8 cellular contexts compared by ENCODE assay signal in genomic region chr11:66317766-66318575, GRCh38. TPM values are rescaled to one million over a fixed set of nuclear protein-coding genes. Genes with fewer than 3 reads are reported as not detected.
DNase-seq lines count a peak whose midpoint lies in the region; ATAC-seq, FAIRE-seq and TF ChIP-seq lines count a peak whose summit lies in the region.

No MANE protein-coding gene starts in this region.

- intact Hi-C loops in activated CD4-positive, alpha-beta T cell treated with anti-CD3 and anti-CD28 coated beads for 36 hours (cut with DNase I, micrococcal nuclease): no loop called here

- peak; percentile 77 for ATAC-seq in activated CD4-positive, alpha-beta T cell treated with anti-CD3 and anti-CD28 coated beads for 36 hours
- ATAC-seq in T-helper 17 cell (peak; percentile 79), naive B cell (ENCODE audit: low read depth in 2 of 2) (peak; percentile 85 to 87), HG03175 (IDR thresholded peaks at IDR 0.05; ENCODE audit: unreplicated experiment) (no peak), GM18909 (IDR thresholded peaks at IDR 0.05; ENCODE audit: poor library complexity, unreplicated experiment) (no peak)

- no peaks in the 10 kb centered on the region for H3K27me3 Mint-ChIP-seq in activated CD4-positive, alpha-beta T cell treated with anti-CD3 and anti-CD28 coated beads for 36 hours
- no peaks in the 10 kb centered on the region for H3K27me3 Mint-ChIP-seq in T-helper 17 cell
- peaks cover 0 to 5% (median 0%) of the 10 kb centered on the region in 3 donors for H3K27me3 Mint-ChIP-seq in naive B cell

- peaks cover 2% of the 10 kb centered on the region for H3K9me3 Mint-ChIP-seq in activated CD4-positive, alpha-beta T cell treated with anti-CD3 and anti-CD28 coated beads for 36 hours (ENCODE audit: low read depth)
- H3K9me3 Mint-ChIP-seq in naive B cell: peaks cover 0 to 5% (median 0%) of the 10 kb centered on the region in 7 donors

- H3K27ac Mint-ChIP-seq in activated CD4-positive, alpha-beta T cell treated with anti-CD3 and anti-CD28 coated beads for 36 hours: peak overlapping the region; percentile 92
- H3K27ac Mint-ChIP-seq in T-helper 17 cell: no peak overlapping the region
- H3K27ac Mint-ChIP-seq in naive B cell: peak overlapping the region; percentile 93 to 98 (median 98)

- DNase-seq in activated CD4-positive, alpha-beta T cell treated with anti-CD3 and anti-CD28 coated beads for 36 hours: peak; percentile 70
- no peak for DNase-seq in activated CD4-positive, alpha-beta T cell treated with anti-CD3 and anti-CD28 coated beads, Interleukin-2, amount 50 U/mL, for 4 hours
- no peak for DNase-seq in T-helper 17 cell
- DNase-seq in effector CD8-positive, alpha-beta T cell (lab: John Stamatoyannopoulos, UW): peak; percentile 81
- DNase-seq in naive B cell: peak; percentile 77
- DNase-seq in GM12892 (ENCODE audit: insufficient read length): no peak

- peaks cover 54% of the 10 kb centered on the region for H3K4me1 Mint-ChIP-seq in activated CD4-positive, alpha-beta T cell treated with anti-CD3 and anti-CD28 coated beads for 36 hours
- peaks cover 15% of the 10 kb centered on the region for H3K4me1 Mint-ChIP-seq in T-helper 17 cell
- peaks cover 39 to 53% (median 48%) of the 10 kb centered on the region in 3 donors for H3K4me1 Mint-ChIP-seq in naive B cell

- no peak for FAIRE-seq in GM12892 (lab: Jason Lieb, UNC)

- H3K36me3 Mint-ChIP-seq in activated CD4-positive, alpha-beta T cell treated with anti-CD3 and anti-CD28 coated beads for 36 hours (ENCODE audit: low read depth): no peaks in the 10 kb centered on the region
- H3K36me3 Mint-ChIP-seq in T-helper 17 cell (ENCODE audit: low read depth): no peaks in the 10 kb centered on the region
- H3K36me3 Mint-ChIP-seq in naive B cell: no peaks in the 10 kb centered on the region

- CTCF ChIA-PET in activated CD4-positive, alpha-beta T cell treated with anti-CD3 and anti-CD28 coated beads for 36 hours (lab: Charles Lee): interaction anchor here (0.7 to 1.6 kb wide), 4 partner anchors 11 to 184 kb away, joined by 3 to 6 read pairs (median 4); no protein-coding TSS in a partner anchor

- peak overlapping the region; percentile 47 for H3K4me3 Mint-ChIP-seq in activated CD4-positive, alpha-beta T cell treated with anti-CD3 and anti-CD28 coated beads for 36 hours
- H3K4me3 Mint-ChIP-seq in T-helper 17 cell: peak overlapping the region; percentile 45
- H3K4me3 Mint-ChIP-seq in naive B cell: peak overlapping the region; percentile 62 to 92 (median 86)

- H3K9me3 ChIP-seq in T-helper 17 cell (ENCODE audit: control insufficient read depth, low read length, poor library complexity, severe bottlenecking): no peaks in the 10 kb centered on the region

- TF ChIP-seq POLR2A in GM12892 (IDR thresholded peaks at IDR 0.05; ENCODE audit: low read depth, low read length): no peak

- POLR2A ChIA-PET in activated CD4-positive, alpha-beta T cell treated with anti-CD3 and anti-CD28 coated beads for 36 hours (lab: Charles Lee): no interaction called here

RNA-seq across cellular contexts. Expression of gene CD248, which starts 1.1 kb away (rescaled TPM):
- under 1 TPM; 0.23 to 0.26 TPM for total RNA-seq in activated CD4-positive, alpha-beta T cell treated with anti-CD3 and anti-CD28 coated beads for 36 hours
- total RNA-seq in T-helper 17 cell: not detected
- under 1 TPM in 5 of 6 donors, not detected in 1; 0.09 to 0.39 (median 0.24) TPM for polyA plus RNA-seq in naive B cell (ENCODE audit: low read depth in 6 of 6)
- polyA plus RNA-seq in GM12892 (2012; ENCODE audit: missing spikeins): not detected

RNA-seq across cellular contexts. Expression of gene RIN1, which starts 18.3 kb away (rescaled TPM):
- 1 to 10 TPM; 1.5 to 1.6 TPM for total RNA-seq in activated CD4-positive, alpha-beta T cell treated with anti-CD3 and anti-CD28 coated beads for 36 hours
- total RNA-seq in T-helper 17 cell: 1 to 10 TPM; 1.9 to 3.4 TPM
- 1 to 10 TPM in 1 of 6 donors, under 1 TPM in 2, not detected in 3; 0.11 to 3.1 (median 0.51) TPM for polyA plus RNA-seq in naive B cell (ENCODE audit: low read depth in 6 of 6)
- not detected for polyA plus RNA-seq in GM12892 (2012; ENCODE audit: missing spikeins)

RNA-seq across cellular contexts. Expression of gene TMEM151A, which starts 26.3 kb away (rescaled TPM):
- not detected for total RNA-seq in activated CD4-positive, alpha-beta T cell treated with anti-CD3 and anti-CD28 coated beads for 36 hours
- under 1 TPM; 0.16 to 0.32 TPM for total RNA-seq in T-helper 17 cell
- not detected for polyA plus RNA-seq in naive B cell (ENCODE audit: low read depth in 6 of 6)
- not detected for polyA plus RNA-seq in GM12892 (2012; ENCODE audit: missing spikeins)

RNA-seq across cellular contexts. Expression of gene BRMS1, which starts 26.9 kb away (rescaled TPM):
- total RNA-seq in activated CD4-positive, alpha-beta T cell treated with anti-CD3 and anti-CD28 coated beads for 36 hours: 10 to 100 TPM; 29.2 to 30.2 TPM
- 10 to 100 TPM; 44.3 to 53.9 TPM for total RNA-seq in T-helper 17 cell
- 10 to 100 TPM; 56.2 to 81.6 (median 73.0) TPM for polyA plus RNA-seq in naive B cell (ENCODE audit: low read depth in 6 of 6)
- polyA plus RNA-seq in GM12892 (2012; ENCODE audit: missing spikeins): 24.6 TPM

RNA-seq across cellular contexts. Expression of gene YIF1A, which starts 29.0 kb away (rescaled TPM):
- 10 to 100 TPM; 47.5 to 49.8 TPM for total RNA-seq in activated CD4-positive, alpha-beta T cell treated with anti-CD3 and anti-CD28 coated beads for 36 hours
- 10 to 100 TPM; 32.6 to 35.1 TPM for total RNA-seq in T-helper 17 cell
- 10 to 100 TPM; 57.1 to 82.1 (median 66.0) TPM for polyA plus RNA-seq in naive B cell (ENCODE audit: low read depth in 6 of 6)
- 25.8 TPM for polyA plus RNA-seq in GM12892 (2012; ENCODE audit: missing spikeins)

Comparison
In these comparisons a context has a peak if more than half of its experiments do, and no peak if none do; other contexts are left out.
1. DNase-seq: peak in activated CD4-positive, alpha-beta T cell treated with anti-CD3 and anti-CD28 coated beads for 36 hours (single experiment), effector CD8-positive, alpha-beta T cell (single experiment) and naive B cell (single experiment); none in activated CD4-positive, alpha-beta T cell treated with anti-CD3 and anti-CD28 coated beads, Interleukin-2, amount 50 U/mL, for 4 hours (0 of 2), T-helper 17 cell (0 of 3) and GM12892 (single experiment).
2. ATAC-seq: peak in activated CD4-positive, alpha-beta T cell treated with anti-CD3 and anti-CD28 coated beads for 36 hours (single experiment), T-helper 17 cell (single experiment) and naive B cell (2 of 2); none in HG03175 (single experiment) and GM18909 (single experiment).
3. Peak in every context shown above with its lines, with median percentiles within 50 percentile points of each other: H3K4me3 Mint-ChIP-seq.